31 cellular contexts compared by ENCODE assay signal in the genomic region with DNA sequence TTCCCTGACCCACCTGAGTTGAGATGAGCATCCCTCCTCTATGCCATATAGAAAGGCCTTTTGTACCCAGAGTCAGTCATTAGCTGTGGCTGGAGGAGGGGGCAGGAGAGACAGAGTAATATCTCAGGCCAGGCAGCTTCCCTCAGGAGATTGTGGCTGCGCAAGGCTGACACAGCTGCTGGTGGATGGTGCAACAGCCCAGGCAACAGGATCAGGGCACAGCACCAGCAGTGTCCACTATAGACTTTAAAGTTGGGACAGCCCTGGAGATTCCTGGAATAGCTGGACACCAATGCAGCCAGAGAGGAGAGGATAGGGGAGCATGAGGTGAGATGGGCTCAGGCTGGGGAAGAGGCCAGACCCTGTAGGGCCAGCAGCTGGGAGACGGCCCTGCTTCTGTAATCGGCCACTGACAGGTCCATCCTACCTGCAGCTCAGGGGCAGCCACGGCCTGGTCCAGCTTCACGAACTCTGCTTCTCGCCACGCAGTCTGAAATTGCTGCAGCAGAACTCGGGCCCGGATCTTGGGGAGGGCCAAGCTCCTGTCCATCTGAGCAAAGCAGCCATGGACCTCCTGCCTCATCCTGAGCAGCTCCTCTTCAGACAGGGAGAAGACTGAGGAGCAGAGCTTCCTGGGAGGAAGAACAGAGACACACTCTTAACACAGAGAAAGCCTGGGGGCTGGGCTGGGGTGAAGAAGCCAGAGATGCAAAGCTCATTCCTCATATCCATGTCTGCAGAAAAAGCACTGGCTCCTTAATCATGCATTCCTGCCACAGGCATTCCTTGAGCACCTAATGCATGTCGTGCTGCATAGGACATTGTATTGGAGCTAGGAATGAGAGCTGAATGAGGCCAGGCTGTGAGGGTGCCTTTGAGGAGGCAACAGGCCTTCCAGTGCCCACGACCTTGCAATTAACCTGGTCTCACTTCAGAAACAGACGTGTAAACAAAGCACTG.
"Had no signal": no experiment of that assay in that cellular context is flagged by ENCODE, and none has a peak within 500 bp of the region (broad histone marks: within the 10 kb centered on the region; RNA-seq: fewer than 3 reads in every experiment).

No MANE protein-coding gene starts in this region.

- ATAC-seq: activated CD4-positive, alpha-beta T cell treated with anti-CD3 and anti-CD28 coated beads for 36 hours; activated naive CD4-positive, alpha-beta T cell treated with anti-CD3 and anti-CD28 coated beads, Interleukin-2, amount 50 U/mL, for 72 hours; activated T-cell treated with anti-CD3 and anti-CD28 coated beads, Interleukin-2, amount 50 U/mL, for 72 hours; effector memory CD8-positive, alpha-beta T cell; foreskin keratinocyte; gastrocnemius medialis; heart left ventricle; T-helper 17 cell had no signal

- H3K9me3 Mint-ChIP-seq: activated CD4-positive, alpha-beta memory T cell treated with anti-CD3 and anti-CD28 coated beads, Interleukin-2, amount 10 ng/mL, durations not matched to agents 7 days and 5 days; activated CD4-positive, alpha-beta T cell treated with anti-CD3 and anti-CD28 coated beads, Interleukin-2, amount 10 ng/mL, durations not matched to agents 24 days and 14 days; activated naive CD4-positive, alpha-beta T cell treated with anti-CD3 and anti-CD28 coated beads, Interleukin-2, amount 50 U/mL, for 72 hours; activated naive CD8-positive, alpha-beta T cell treated with anti-CD3 and anti-CD28 coated beads, Interleukin-2, amount 10 ng/mL, durations not matched to agents 7 days and 5 days; activated T-cell treated with anti-CD3 and anti-CD28 coated beads, Interleukin-2, amount 50 U/mL, for 24 hours; activated T-cell treated with anti-CD3 and anti-CD28 coated beads, Interleukin-2, amount 50 U/mL, for 72 hours; effector memory CD8-positive, alpha-beta T cell; T-helper 2 cell treated with Interferon-gamma antibody and Interleukin-4, amounts not matched to agents 5 μg/mL and 100 μg/mL, for 36 hours had no signal

- H3K4me1 Mint-ChIP-seq: activated CD4-positive, alpha-beta memory T cell treated with anti-CD3 and anti-CD28 coated beads, Interleukin-2, amount 10 ng/mL, durations not matched to agents 7 days and 5 days; activated CD4-positive, alpha-beta T cell treated with anti-CD3 and anti-CD28 coated beads for 36 hours; activated CD4-positive, alpha-beta T cell treated with anti-CD3 and anti-CD28 coated beads, Interleukin-2, amount 10 ng/mL, durations not matched to agents 24 days and 14 days; activated naive CD4-positive, alpha-beta T cell treated with anti-CD3 and anti-CD28 coated beads, Interleukin-2, amount 10 ng/mL, durations not matched to agents 7 days and 5 days; activated naive CD8-positive, alpha-beta T cell treated with anti-CD3 and anti-CD28 coated beads, Interleukin-2, amount 10 ng/mL, durations not matched to agents 7 days and 5 days; T-helper 17 cell had no signal

- H3K4me1 ChIP-seq: esophagus muscularis mucosa, foreskin keratinocyte, gastrocnemius medialis, heart left ventricle had no signal

- H3K36me3 Mint-ChIP-seq: activated naive CD4-positive, alpha-beta T cell treated with anti-CD3 and anti-CD28 coated beads, Interleukin-2, amount 10 ng/mL, durations not matched to agents 7 days and 5 days; activated naive CD4-positive, alpha-beta T cell treated with anti-CD3 and anti-CD28 coated beads, Interleukin-2, amount 50 U/mL, for 72 hours; activated naive CD8-positive, alpha-beta T cell treated with anti-CD3 and anti-CD28 coated beads, Interleukin-2, amount 10 ng/mL, durations not matched to agents 7 days and 5 days had no signal

- H3K9me3 ChIP-seq: esophagus muscularis mucosa, gastrocnemius medialis, heart left ventricle had no signal

- H3K27me3 ChIP-seq: brain microvascular endothelial cell, esophagus muscularis mucosa, foreskin keratinocyte, gastrocnemius medialis, heart left ventricle had no signal

- H3K36me3 ChIP-seq: gastrocnemius medialis had no signal

- H3K27me3 Mint-ChIP-seq: activated CD4-positive, alpha-beta memory T cell treated with anti-CD3 and anti-CD28 coated beads, Interleukin-2, amount 10 ng/mL, durations not matched to agents 7 days and 5 days; activated CD4-positive, alpha-beta T cell treated with anti-CD3 and anti-CD28 coated beads for 36 hours; activated CD4-positive, alpha-beta T cell treated with anti-CD3 and anti-CD28 coated beads, Interleukin-2, amount 10 ng/mL, durations not matched to agents 24 days and 14 days; activated naive CD4-positive, alpha-beta T cell treated with anti-CD3 and anti-CD28 coated beads, Interleukin-2, amount 10 ng/mL, durations not matched to agents 7 days and 5 days; activated naive CD8-positive, alpha-beta T cell treated with anti-CD3 and anti-CD28 coated beads, Interleukin-2, amount 10 ng/mL, durations not matched to agents 7 days and 5 days; activated T-cell treated with anti-CD3 and anti-CD28 coated beads, Interleukin-2, amount 50 U/mL, for 24 hours; effector memory CD8-positive, alpha-beta T cell; T-helper 17 cell had no signal

- H3K27ac Mint-ChIP-seq: activated CD4-positive, alpha-beta memory T cell treated with anti-CD3 and anti-CD28 coated beads, Interleukin-2, amount 10 ng/mL, durations not matched to agents 7 days and 5 days; activated CD4-positive, alpha-beta T cell treated with anti-CD3 and anti-CD28 coated beads for 36 hours; activated CD4-positive, alpha-beta T cell treated with anti-CD3 and anti-CD28 coated beads, Interleukin-2, amount 10 ng/mL, durations not matched to agents 24 days and 14 days; activated naive CD4-positive, alpha-beta T cell treated with anti-CD3 and anti-CD28 coated beads, Interleukin-2, amount 10 ng/mL, durations not matched to agents 7 days and 5 days; activated naive CD4-positive, alpha-beta T cell treated with anti-CD3 and anti-CD28 coated beads, Interleukin-2, amount 50 U/mL, for 72 hours; activated naive CD8-positive, alpha-beta T cell treated with anti-CD3 and anti-CD28 coated beads, Interleukin-2, amount 10 ng/mL, durations not matched to agents 7 days and 5 days; activated T-cell treated with anti-CD3 and anti-CD28 coated beads, Interleukin-2, amount 50 U/mL, for 24 hours; activated T-cell treated with anti-CD3 and anti-CD28 coated beads, Interleukin-2, amount 50 U/mL, for 72 hours; effector memory CD8-positive, alpha-beta T cell; T-helper 17 cell; T-helper 2 cell treated with Interferon-gamma antibody and Interleukin-4, amounts not matched to agents 5 μg/mL and 100 μg/mL, for 36 hours had no signal

- H3K27ac ChIP-seq: brain microvascular endothelial cell, esophagus muscularis mucosa, foreskin keratinocyte, gastrocnemius medialis, heart left ventricle had no signal

- DNase-seq: activated CD4-positive, alpha-beta memory T cell treated with anti-CD3 and anti-CD28 coated beads, Interleukin-2, amount 10 ng/mL, durations not matched to agents 7 days and 5 days; activated CD4-positive, alpha-beta T cell treated with anti-CD3 and anti-CD28 coated beads for 36 hours; activated CD4-positive, alpha-beta T cell treated with anti-CD3 and anti-CD28 coated beads, Interleukin-2, amount 10 ng/mL, durations not matched to agents 24 days and 14 days; activated CD4-positive, CD25-positive, alpha-beta regulatory T cell; activated CD4-positive, CD25-positive, alpha-beta regulatory T cell treated with anti-CD3 and anti-CD28 coated beads, Interleukin-2, amount 50 U/mL, for 72 hours; activated CD8-positive, alpha-beta memory T cell treated with anti-CD3 and anti-CD28 coated beads, Interleukin-2, amount 50 U/mL, for 48 hours; activated gamma-delta T cell; activated naive CD4-positive, alpha-beta T cell; activated naive CD4-positive, alpha-beta T cell treated with anti-CD3 and anti-CD28 coated beads, Interleukin-2, amount 10 ng/mL, durations not matched to agents 7 days and 5 days; activated naive CD8-positive, alpha-beta T cell treated with anti-CD3 and anti-CD28 coated beads, Interleukin-2, amount 10 ng/mL, durations not matched to agents 7 days and 5 days; activated T-cell treated with anti-CD3 and anti-CD28 coated beads for 4 hours; activated T-cell treated with anti-CD3 and anti-CD28 coated beads, Interleukin-2, amount 50 U/mL, for 24 hours; activated T-cell treated with anti-CD3 and anti-CD28 coated beads, Interleukin-2, amount 50 U/mL, for 72 hours; amniotic stem cell; anterior cingulate cortex; brain microvascular endothelial cell; cortex of kidney; dermis blood vessel endothelial cell; effector CD4-positive, alpha-beta T cell; effector memory CD8-positive, alpha-beta T cell; erythroblast; foreskin keratinocyte; gastrocnemius medialis; glutamatergic neuron; heart left ventricle; T-helper 1 cell; T-helper 17 cell; T1000 had no signal

- H3K4me3 Mint-ChIP-seq: activated CD4-positive, alpha-beta memory T cell treated with anti-CD3 and anti-CD28 coated beads, Interleukin-2, amount 10 ng/mL, durations not matched to agents 7 days and 5 days; activated CD4-positive, alpha-beta T cell treated with anti-CD3 and anti-CD28 coated beads for 36 hours; activated CD4-positive, alpha-beta T cell treated with anti-CD3 and anti-CD28 coated beads, Interleukin-2, amount 10 ng/mL, durations not matched to agents 24 days and 14 days; activated naive CD4-positive, alpha-beta T cell treated with anti-CD3 and anti-CD28 coated beads, Interleukin-2, amount 10 ng/mL, durations not matched to agents 7 days and 5 days; activated naive CD8-positive, alpha-beta T cell treated with anti-CD3 and anti-CD28 coated beads, Interleukin-2, amount 10 ng/mL, durations not matched to agents 7 days and 5 days; activated T-cell treated with anti-CD3 and anti-CD28 coated beads, Interleukin-2, amount 50 U/mL, for 24 hours; activated T-cell treated with anti-CD3 and anti-CD28 coated beads, Interleukin-2, amount 50 U/mL, for 72 hours; effector memory CD8-positive, alpha-beta T cell; T-helper 17 cell; T-helper 2 cell treated with Interferon-gamma antibody and Interleukin-4, amounts not matched to agents 5 μg/mL and 100 μg/mL, for 36 hours had no signal

- H3K4me3 ChIP-seq: esophagus muscularis mucosa, gastrocnemius medialis, heart left ventricle had no signal
